In genomic region chr2:46942143-46942526, GRCh38 we compare ENCODE assay signal across 8 cellular contexts. TPM values are rescaled to one million over a fixed set of nuclear protein-coding genes. Genes with fewer than 3 reads are reported as not detected.
DNase-seq lines count a peak whose midpoint lies in the region; ATAC-seq and TF ChIP-seq lines count a peak whose summit lies in the region.

No MANE protein-coding gene starts in this region.

- H3F3A ChIP-seq in smooth muscle cell (ENCODE audit: low read depth), result no peaks in the 10 kb centered on the region

- no peak overlapping the region for H3K27ac ChIP-seq in right cardiac atrium (ENCODE audit: low read length)
- peak overlapping the region; percentile 74 for H3K27ac ChIP-seq in smooth muscle cell (ENCODE audit: low read depth)

- H4K20me1 ChIP-seq in smooth muscle cell (ENCODE audit: low read depth), result peaks cover 46% of the 10 kb centered on the region

- no peaks in the 10 kb centered on the region for H3K27me3 ChIP-seq in right cardiac atrium (ENCODE audit: control insufficient read depth, insufficient read depth)
- H3K27me3 ChIP-seq in smooth muscle cell (ENCODE audit: low read depth), result no peaks in the 10 kb centered on the region

- DNase-seq in GM13977 (ENCODE audit: low spot score) (peak; percentile 73), RPMI8226 (peak; percentile 68), right cardiac atrium (peak; percentile 43 to 75 (median 70)), smooth muscle cell (lab: John Stamatoyannopoulos, UW; ENCODE audit: unreplicated experiment) (no peak), KG1 (lab: John Stamatoyannopoulos, UW) (no peak)
- DNase-seq in activated naive CD4-positive, alpha-beta T cell treated with anti-CD3 and anti-CD28 coated beads, Interleukin-2, amount 50 U/mL, for 16 hours, result peak; percentile 70

- H3K4me1 ChIP-seq in right cardiac atrium (ENCODE audit: control insufficient read depth, insufficient read depth, low read length) (no peaks in the 10 kb centered on the region), smooth muscle cell (ENCODE audit: low read depth) (peaks cover 26% of the 10 kb centered on the region)

- TF ChIP-seq CTCF in GM13977 (IDR thresholded peaks at IDR 0.05; ENCODE audit: extremely low read depth, insufficient read depth, missing control alignments) (no peak), smooth muscle cell (IDR thresholded peaks at IDR 0.05; ENCODE audit: borderline replicate concordance, insufficient read depth, poor library complexity, severe bottlenecking) (no peak)

- H2AFZ ChIP-seq in smooth muscle cell (ENCODE audit: low read depth), result peak overlapping the region; percentile 36

- H3K4me3 ChIP-seq in right cardiac atrium (ENCODE audit: low read length) (peak overlapping the region; percentile 93), smooth muscle cell (peak overlapping the region; percentile 96)

- H3K9me3 ChIP-seq in right cardiac atrium (ENCODE audit: control insufficient read depth, low read length) (no peaks in the 10 kb centered on the region), smooth muscle cell (replicated peaks; ENCODE audit: low read depth) (no peaks in the 10 kb centered on the region)

- in situ Hi-C loops in GM13977 (cut with MboI; ENCODE audit: low pct_unique_long_range_greater_than_20kb, low sequenced_read_pairs, unreplicated experiment), result no loop called here

- H3K36me3 ChIP-seq in smooth muscle cell (ENCODE audit: low read depth), result no peaks in the 10 kb centered on the region

- H3K4me2 ChIP-seq in smooth muscle cell, result peak overlapping the region; percentile 99

- intact Hi-C loops in right cardiac atrium (cut with DNase I), result no loop called here

- WGBS in right cardiac atrium, result 17% methylated on average over 10 of the region's 10 CpGs
- WGBS in smooth muscle cell (ENCODE audit: low lambda C conversion rate), result 3% methylated on average over 10 of the region's 10 CpGs

- peaks cover 55% of the 10 kb centered on the region for H3K79me2 ChIP-seq in smooth muscle cell (ENCODE audit: low read depth)

- H3K9ac ChIP-seq in smooth muscle cell (ENCODE audit: low read depth), result peak overlapping the region; percentile 78

- peak; percentile 34 for ATAC-seq in HG02678 (IDR thresholded peaks at IDR 0.05; ENCODE audit: unreplicated experiment)
- ATAC-seq in right cardiac atrium, result peak; percentile 4 to 34
- no peak for ATAC-seq in HG03457 (IDR thresholded peaks at IDR 0.05; ENCODE audit: unreplicated experiment)

RNA-seq across cellular contexts. Expression of gene TTC7A, which starts 1.1 kb away (rescaled TPM):
- total RNA-seq in right cardiac atrium (10 to 100 TPM in 1 of 4 donors, 1 to 10 TPM in 3; 6.4 to 10.1 (median 9.2) TPM), smooth muscle cell (10.2 and 10.6 TPM in 2 replicates)
- polyA plus RNA-seq in right cardiac atrium (6.0 TPM), smooth muscle cell (10.1 and 12.8 TPM in 2 replicates)

RNA-seq across cellular contexts. Expression of gene MCFD2, which starts 26.5 kb away (rescaled TPM):
- total RNA-seq in right cardiac atrium (100 to 1,000 TPM in 1 of 4 donors, 10 to 100 TPM in 3; 63.9 to 103 (median 75.2) TPM), smooth muscle cell (167 and 232 TPM in 2 replicates)
- polyA plus RNA-seq in right cardiac atrium (27.1 TPM), smooth muscle cell (100 and 107 TPM in 2 replicates)

Comparison
In these comparisons a context has a peak if more than half of its experiments do, and no peak if none do; other contexts are left out.
1. DNase-seq: peak in GM13977 (single experiment), RPMI8226 (single experiment), activated naive CD4-positive, alpha-beta T cell treated with anti-CD3 and anti-CD28 coated beads, Interleukin-2, amount 50 U/mL, for 16 hours (single experiment) and right cardiac atrium (3 of 3); none in smooth muscle cell (single experiment) and KG1 (single experiment).